In the genomic region with DNA sequence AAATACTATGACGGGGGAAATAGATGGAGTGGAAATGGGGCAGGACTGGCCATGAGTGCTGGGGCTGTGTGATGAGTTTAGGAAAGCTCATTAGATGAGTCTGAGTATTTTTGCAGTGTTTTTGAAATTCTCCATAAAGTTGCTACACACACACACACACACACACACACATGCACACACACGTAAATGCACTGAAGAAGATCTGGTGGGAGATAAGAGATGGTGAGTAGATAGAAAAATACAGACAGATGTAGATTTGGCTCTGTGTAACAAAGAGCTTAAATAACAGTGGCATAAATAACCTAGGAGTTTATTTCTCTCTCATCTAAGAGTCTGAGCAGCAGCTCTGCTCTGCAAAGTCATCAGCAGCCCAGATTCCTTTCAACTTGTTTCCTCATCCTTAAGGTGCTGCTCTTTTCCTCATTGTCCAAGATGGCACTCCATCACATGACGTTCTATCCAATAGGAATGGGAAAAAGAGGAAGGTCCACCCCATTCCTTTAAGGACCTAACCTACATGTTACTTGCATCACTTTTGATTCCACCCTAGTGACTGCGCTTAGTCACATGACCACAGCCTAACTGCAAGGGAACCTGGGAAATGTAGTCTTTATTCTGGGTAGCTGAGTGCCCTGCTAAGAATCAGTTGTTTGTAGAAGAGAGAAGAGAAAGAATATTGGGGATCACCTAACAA, we compare ENCODE assay signal across 8 cellular contexts.
DNase-seq lines count a peak whose midpoint lies in the region; ATAC-seq lines count a peak whose summit lies in the region.

No MANE protein-coding gene starts in this region.

- in situ Hi-C loops in Caki2 (cut with HindIII; ENCODE audit: low pct_unique_long_range_greater_than_20kb, low sequenced_read_pairs), result no loop called here

- no peak for ATAC-seq in HG02571 (IDR thresholded peaks at IDR 0.05; ENCODE audit: unreplicated experiment)

- H3K27me3 ChIP-seq in iPS-20b (ENCODE audit: insufficient read depth, low read length), result no peaks in the 10 kb centered on the region

- H3K9ac ChIP-seq in iPS-20b (ENCODE audit: low read depth, low read length), result peak overlapping the region; percentile 29; the same call in 1 of the 2 replicates

- no peaks in the 10 kb centered on the region for H3K4me1 ChIP-seq in iPS-20b (ENCODE audit: insufficient read depth, low read length)

- peak overlapping the region; percentile 68 for H3K27ac ChIP-seq in iPS-20b (ENCODE audit: low read length)

- peak; percentile 94 for DNase-seq in Caki2 (ENCODE audit: low read depth)
- DNase-seq in HS-5 (ENCODE audit: low read depth), result peak; percentile 75
- no peak for DNase-seq in T-helper 2 cell treated with Interferon-gamma antibody and Interleukin-4, amounts not matched to agents 5 μg/mL and 100 μg/mL, for 36 hours (ENCODE audit: low spot score)
- no peak for DNase-seq in T-helper 9 cell
- DNase-seq in effector CD8-positive, alpha-beta T cell (lab: John Stamatoyannopoulos, UW), result no peak
- no peak for DNase-seq in stimulated activated naive CD4-positive, alpha-beta T cell treated with Interleukin-2 at 50 U/mL for 16 hours (lab: John Stamatoyannopoulos, UW)

- H3K9me3 ChIP-seq in iPS-20b (ENCODE audit: insufficient read depth, low read depth, low read length), result no peaks in the 10 kb centered on the region

- peak overlapping the region; percentile 32; the same call in 1 of the 2 replicates for H3K4me3 ChIP-seq in iPS-20b (ENCODE audit: low read length)

- no peak overlapping the region for H3K27ac Mint-ChIP-seq in T-helper 2 cell treated with Interferon-gamma antibody and Interleukin-4, amounts not matched to agents 5 μg/mL and 100 μg/mL, for 36 hours

- H3K9me3 Mint-ChIP-seq in T-helper 2 cell treated with Interferon-gamma antibody and Interleukin-4, amounts not matched to agents 5 μg/mL and 100 μg/mL, for 36 hours, result no peaks in the 10 kb centered on the region

- H3K4me3 Mint-ChIP-seq in T-helper 2 cell treated with Interferon-gamma antibody and Interleukin-4, amounts not matched to agents 5 μg/mL and 100 μg/mL, for 36 hours, result peak overlapping the region; percentile 50

- peaks cover 24% of the 10 kb centered on the region for H3K4me1 Mint-ChIP-seq in T-helper 2 cell treated with Interferon-gamma antibody and Interleukin-4, amounts not matched to agents 5 μg/mL and 100 μg/mL, for 36 hours (ENCODE audit: low read depth)

- H3K36me3 ChIP-seq in iPS-20b (ENCODE audit: insufficient read depth, low read depth, low read length), result no peaks in the 10 kb centered on the region

- peaks cover 30% of the 10 kb centered on the region for H3K27me3 Mint-ChIP-seq in T-helper 2 cell treated with Interferon-gamma antibody and Interleukin-4, amounts not matched to agents 5 μg/mL and 100 μg/mL, for 36 hours (ENCODE audit: low read depth)

- H3K36me3 Mint-ChIP-seq in T-helper 2 cell treated with Interferon-gamma antibody and Interleukin-4, amounts not matched to agents 5 μg/mL and 100 μg/mL, for 36 hours (ENCODE audit: low read depth), result no peaks in the 10 kb centered on the region

Comparison
In these comparisons a context has a peak if more than half of its experiments do, and no peak if none do; other contexts are left out.
1. DNase-seq: peak in Caki2 (single experiment) and HS-5 (single experiment); none in T-helper 2 cell treated with Interferon-gamma antibody and Interleukin-4, amounts not matched to agents 5 μg/mL and 100 μg/mL, for 36 hours (single experiment), T-helper 9 cell (single experiment), effector CD8-positive, alpha-beta T cell (single experiment) and stimulated activated naive CD4-positive, alpha-beta T cell treated with Interleukin-2 at 50 U/mL for 16 hours (single experiment).